In the genomic region with DNA sequence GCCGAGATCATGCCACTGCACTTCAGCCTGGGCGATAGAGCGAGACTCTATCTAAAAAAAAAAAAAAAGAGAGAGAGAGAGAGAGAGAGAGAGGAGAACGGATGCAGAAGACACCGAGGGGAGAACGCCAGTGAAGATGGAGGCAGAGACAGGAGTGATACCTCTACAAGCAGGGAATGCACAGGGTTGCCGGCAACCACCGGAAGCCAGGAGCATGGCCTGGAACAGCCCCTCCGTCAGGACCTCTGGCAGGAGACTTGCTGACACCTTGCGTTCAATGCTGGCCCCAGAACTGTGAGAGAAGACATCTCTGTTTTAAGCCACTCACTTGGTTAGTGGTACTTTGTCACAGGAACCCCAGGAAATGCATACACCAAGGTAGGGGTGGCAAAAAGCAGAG, we compare ENCODE assay signal across 1 cellular context.
TF ChIP-seq lines count a peak whose summit lies in the region.

No MANE protein-coding gene starts in this region.

TF ChIP-seq in HEK293, 187 proteins besides CTCF, POLR2A, EP300 and RAD21 (continued from another document):
- TF ChIP-seq, protein P1, sequence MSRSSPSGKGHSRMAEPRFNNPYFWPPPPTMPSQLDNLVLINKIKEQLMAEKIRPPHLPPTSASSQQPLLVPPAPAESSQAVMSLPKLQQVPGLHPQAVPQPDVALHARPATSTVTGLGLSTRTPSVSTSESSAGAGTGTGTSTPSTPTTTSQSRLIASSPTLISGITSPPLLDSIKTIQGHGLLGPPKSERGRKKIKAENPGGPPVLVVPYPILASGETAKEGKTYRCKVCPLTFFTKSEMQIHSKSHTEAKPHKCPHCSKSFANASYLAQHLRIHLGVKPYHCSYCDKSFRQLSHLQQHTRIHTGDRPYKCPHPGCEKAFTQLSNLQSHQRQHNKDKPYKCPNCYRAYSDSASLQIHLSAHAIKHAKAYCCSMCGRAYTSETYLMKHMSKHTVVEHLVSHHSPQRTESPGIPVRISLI (tag by site-specific recombination; IDR thresholded peaks at IDR 0.05): no peak
